Comparison of ENCODE assay signal across 10 cellular contexts in genomic region chr13:91331047-91331915, GRCh38. TPM values are rescaled to one million over a fixed set of nuclear protein-coding genes. Genes with fewer than 3 reads are reported as not detected.
DNase-seq lines count a peak whose midpoint lies in the region; ATAC-seq and TF ChIP-seq lines count a peak whose summit lies in the region.
"Had no signal": no experiment of that assay in that cellular context is flagged by ENCODE, and none has a peak within 500 bp of the region (broad histone marks: within the 10 kb centered on the region; RNA-seq: fewer than 3 reads in every experiment).

No MANE protein-coding gene starts in this region.

- H3K4me1 ChIP-seq in heart right ventricle (no peaks in the 10 kb centered on the region), lower lobe of right lung (no peaks in the 10 kb centered on the region), heart left ventricle (no peaks in the 10 kb centered on the region)

- ATAC-seq in GM21447 (IDR thresholded peaks at IDR 0.05; ENCODE audit: unreplicated experiment) (peak; percentile 85), HG03097 (IDR thresholded peaks at IDR 0.05; ENCODE audit: low FRiP score, unreplicated experiment) (peak; percentile 72), heart right ventricle (no peak), lower lobe of right lung (no peak), heart left ventricle (no peak)

- H3K4me3 Mint-ChIP-seq in T-helper 1 cell treated with Interleukin-12 subunit alpha and Interleukin-12 subunit beta and Interleukin-4 antibody, amounts not matched to agents 30 μg/mL and 1 μg/mL, for 36 hours, result no peak overlapping the region
- peak overlapping the region; percentile 25 for H3K4me3 Mint-ChIP-seq in activated naive CD8-positive, alpha-beta T cell

- WGBS in heart right ventricle, 2 donors, result 84 to 92% methylated on average over 4 of the region's 4 CpGs
- WGBS in heart left ventricle, 4 donors, result 76 to 86% (median 85%) methylated on average over 4 of the region's 4 CpGs

- no peak overlapping the region for H3K4me3 ChIP-seq in heart right ventricle
- no peak overlapping the region for H3K4me3 ChIP-seq in lower lobe of right lung
- H3K4me3 ChIP-seq in heart left ventricle, result no peak overlapping the region

- intact Hi-C loops in heart right ventricle (cut with DNase I), result no loop called here
- intact Hi-C loops in lower lobe of right lung (cut with DNase I), result no loop called here
- intact Hi-C loops in heart left ventricle (cut with DNase I), result no loop called here

- peaks cover 4% of the 10 kb centered on the region for H3K27me3 Mint-ChIP-seq in T-helper 1 cell treated with Interleukin-12 subunit alpha and Interleukin-12 subunit beta and Interleukin-4 antibody, amounts not matched to agents 30 μg/mL and 1 μg/mL, for 36 hours (ENCODE audit: low read depth)
- H3K27me3 Mint-ChIP-seq in activated naive CD8-positive, alpha-beta T cell, result no peaks in the 10 kb centered on the region

- peaks cover 13% of the 10 kb centered on the region for H3K4me1 Mint-ChIP-seq in T-helper 1 cell treated with Interleukin-12 subunit alpha and Interleukin-12 subunit beta and Interleukin-4 antibody, amounts not matched to agents 30 μg/mL and 1 μg/mL, for 36 hours (ENCODE audit: low read depth)
- peaks cover 17% of the 10 kb centered on the region for H3K4me1 Mint-ChIP-seq in activated naive CD8-positive, alpha-beta T cell (ENCODE audit: low read depth)

- DNase-seq in T-helper 1 cell, result no peak
- DNase-seq in heart right ventricle, result no peak
- no peak for DNase-seq in lower lobe of right lung
- DNase-seq in heart left ventricle, result no peak
- DNase-seq: NCI-H1417 had no signal

- H3K27me3 ChIP-seq in heart right ventricle (peaks cover 0 to 12% (median 0%) of the 10 kb centered on the region in 7 donors), lower lobe of right lung (ENCODE audit: low read depth) (no peaks in the 10 kb centered on the region), heart left ventricle (peaks cover 0 to 20% (median 0%) of the 10 kb centered on the region in 9 donors)

- peaks cover 4% of the 10 kb centered on the region for H3K9me3 Mint-ChIP-seq in T-helper 1 cell treated with Interleukin-12 subunit alpha and Interleukin-12 subunit beta and Interleukin-4 antibody, amounts not matched to agents 30 μg/mL and 1 μg/mL, for 36 hours
- no peaks in the 10 kb centered on the region for H3K9me3 Mint-ChIP-seq in activated naive CD8-positive, alpha-beta T cell (ENCODE audit: low read depth)

- H3K36me3 Mint-ChIP-seq in T-helper 1 cell treated with Interleukin-12 subunit alpha and Interleukin-12 subunit beta and Interleukin-4 antibody, amounts not matched to agents 30 μg/mL and 1 μg/mL, for 36 hours (ENCODE audit: low read depth), result peaks cover 3% of the 10 kb centered on the region
- H3K36me3 Mint-ChIP-seq in activated naive CD8-positive, alpha-beta T cell, result no peaks in the 10 kb centered on the region

- no peak for TF ChIP-seq CTCF in heart right ventricle (IDR thresholded peaks at IDR 0.05)
- no peak for TF ChIP-seq CTCF in lower lobe of right lung (IDR thresholded peaks at IDR 0.05)
- TF ChIP-seq CTCF in heart left ventricle (IDR thresholded peaks at IDR 0.05), result no peak

- H3K27ac ChIP-seq in heart right ventricle, result no peak overlapping the region
- no peak overlapping the region for H3K27ac ChIP-seq in lower lobe of right lung
- H3K27ac ChIP-seq in heart left ventricle, result no peak overlapping the region
- H3K27ac ChIP-seq: 22Rv1 had no signal

- H3K9me3 ChIP-seq in heart right ventricle (no peaks in the 10 kb centered on the region), lower lobe of right lung (no peaks in the 10 kb centered on the region), heart left ventricle (no peaks in the 10 kb centered on the region)

- H3K36me3 ChIP-seq in heart right ventricle (no peaks in the 10 kb centered on the region), lower lobe of right lung (no peaks in the 10 kb centered on the region), heart left ventricle (no peaks in the 10 kb centered on the region)

- no peak for TF ChIP-seq POLR2A in heart left ventricle (IDR thresholded peaks at IDR 0.05)

- H3K27ac Mint-ChIP-seq in T-helper 1 cell treated with Interleukin-12 subunit alpha and Interleukin-12 subunit beta and Interleukin-4 antibody, amounts not matched to agents 30 μg/mL and 1 μg/mL, for 36 hours, result peak overlapping the region; percentile 22
- H3K27ac Mint-ChIP-seq in activated naive CD8-positive, alpha-beta T cell, result peak overlapping the region; percentile 74

RNA-seq across cellular contexts. Expression of gene MIR17HG, which starts 16.2 kb away (rescaled TPM):
- 1 to 10 TPM in 5 of 10 donors, under 1 TPM in 5; 0.53 to 2.9 (median 1.1) TPM for total RNA-seq in heart right ventricle
- polyA plus RNA-seq in heart right ventricle, result 1 to 10 TPM in 1 of 2 donors, under 1 TPM in 1; 0.41 to 5.0 TPM
- 6.1 TPM for total RNA-seq in lower lobe of right lung
- total RNA-seq in heart left ventricle, result 1 to 10 TPM in 5 of 9 donors, under 1 TPM in 4; 0.67 to 2.4 (median 1.1) TPM
- polyA plus RNA-seq in heart left ventricle, result 1 to 10 TPM in 1 of 2 donors, under 1 TPM in 1; 0.22 to 1.9 TPM

Comparison
In these comparisons a context has a peak if more than half of its experiments do, and no peak if none do; other contexts are left out.
1. ATAC-seq: peak in GM21447 (single experiment) and HG03097 (single experiment); none in heart right ventricle (0 of 8), lower lobe of right lung (0 of 2) and heart left ventricle (0 of 4).